Comparison of ENCODE assay signal across 1 cellular context in the genomic region with DNA sequence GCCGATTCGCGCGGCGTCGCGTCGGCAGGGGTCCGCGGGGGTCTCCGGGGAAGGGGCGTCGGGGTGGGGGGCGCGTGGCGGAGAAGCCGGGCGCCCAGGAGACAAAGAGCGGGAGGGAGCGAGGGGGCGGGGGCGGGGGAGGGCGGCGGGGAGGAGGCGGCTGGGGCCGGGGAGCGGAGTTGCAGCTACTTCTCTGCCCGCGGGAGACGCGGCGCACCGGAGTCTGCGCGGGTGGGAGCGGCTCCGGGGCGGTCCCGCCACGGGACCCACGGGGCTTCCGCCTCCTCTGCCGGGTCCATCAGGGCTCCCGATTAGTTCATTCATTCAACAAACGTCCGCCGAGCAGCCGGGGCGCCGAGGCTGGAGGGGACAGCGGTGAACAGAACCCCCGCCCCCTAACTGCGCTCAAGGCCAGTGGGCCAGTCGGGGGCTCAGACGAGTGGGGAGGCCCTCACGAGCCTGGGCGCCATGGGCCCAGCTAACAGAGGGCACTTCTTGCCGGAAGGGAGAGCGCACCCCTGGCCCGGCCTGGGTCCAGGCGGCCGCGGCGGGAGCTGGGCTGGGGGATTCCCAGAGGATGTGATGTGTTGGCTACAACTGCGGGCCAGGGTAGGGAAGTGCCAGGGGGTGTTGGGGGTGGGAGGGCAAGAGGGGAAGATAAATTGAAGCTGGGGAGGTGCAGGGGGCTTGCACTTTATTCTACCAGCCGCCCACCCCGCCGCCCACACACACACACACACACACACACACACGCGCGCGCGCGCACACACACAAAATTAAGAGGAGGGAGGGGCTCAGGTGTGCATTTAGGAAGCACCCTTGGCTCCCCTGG.
TF ChIP-seq lines count a peak whose summit lies in the region.

A gene (minus strand): TSS at position 215 of the 832 bp plus-strand sequence. CDS start 5,201 bp downstream, outside the sequence.

TF ChIP-seq in IMR-90, 13 proteins besides CTCF, POLR2A, EP300 and RAD21:
- TF ChIP-seq MXI1 (IDR thresholded peaks at IDR 0.05; ENCODE audit: borderline replicate concordance, low read depth, low read length), result no peak
TF ChIP-seq in IMR-90: peak in this region for 0.
